29 cellular contexts compared by ENCODE assay signal in the genomic region with DNA sequence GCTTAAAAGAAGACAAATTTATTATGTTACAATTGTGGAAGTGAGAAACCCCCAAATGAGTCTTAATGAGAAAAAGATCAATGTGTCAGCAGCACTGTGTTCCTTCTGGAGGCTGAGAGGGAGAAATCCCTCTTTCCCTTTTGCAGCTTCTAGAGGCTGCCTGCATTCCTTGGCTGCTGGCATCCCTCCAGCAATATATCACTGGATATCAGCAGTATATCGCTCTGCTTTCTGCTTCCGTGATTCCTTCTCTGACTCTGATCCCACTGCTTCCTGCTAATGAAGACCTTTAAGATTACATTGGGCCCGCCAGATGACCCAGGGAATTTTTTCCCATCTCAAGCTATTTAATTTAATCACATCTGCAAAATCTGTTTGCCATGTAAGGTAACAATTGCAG.
"Had no signal": no experiment of that assay in that cellular context is flagged by ENCODE, and none has a peak within 500 bp of the region (broad histone marks: within the 10 kb centered on the region; RNA-seq: fewer than 3 reads in every experiment).

No MANE protein-coding gene starts in this region.

- H3K79me2 ChIP-seq: hepatocyte, parathyroid adenoma had no signal

- H3K4me3 Mint-ChIP-seq: dendritic cell treated with granulocyte-macrophage colony-stimulating factor and Interleukin-4, amounts not matched to agents 40 ng/mL and 50 ng/mL, for 4 days; endodermal cell; mesothelial cell of epicardium; naive B cell; natural killer cell treated with Interleukin-12 subunit alpha and Interleukin-12 subunit beta and Interleukin-15 and Interleukin-18, amount 100 ng/mL, for 72 hours; neural progenitor cell; stimulated activated memory B cell treated with anti-CD40 and anti-IgM and Interleukin-4, amounts not matched to agents 10 μg/mL and 1 μg/mL and 100 μg/mL, for 72 hours had no signal

- H3K36me3 ChIP-seq: gastroesophageal sphincter, heart left ventricle, left lung, neural progenitor cell, right atrium auricular region, sigmoid colon, spleen, thoracic aorta, tibial nerve, upper lobe of left lung had no signal

- H3K4me1 Mint-ChIP-seq: endodermal cell; mesothelial cell of epicardium; naive B cell; neural progenitor cell; stimulated activated memory B cell treated with anti-CD40 and anti-IgM and Interleukin-4, amounts not matched to agents 10 μg/mL and 1 μg/mL and 100 μg/mL, for 72 hours had no signal

- H2AFZ ChIP-seq: hepatocyte, neural progenitor cell, parathyroid adenoma had no signal

- H3K9ac ChIP-seq: neural progenitor cell, parathyroid adenoma had no signal

- H3K27ac ChIP-seq: epithelial cell of prostate, foreskin keratinocyte, gastroesophageal sphincter, heart left ventricle, hepatocyte, left lung, neural progenitor cell, parathyroid adenoma, right atrium auricular region, sigmoid colon, spleen, thoracic aorta, tibial nerve, upper lobe of left lung had no signal

- ATAC-seq: esophagus mucosa; foreskin keratinocyte; gastroesophageal sphincter; heart left ventricle; left cardiac atrium; left lung; mucosa of descending colon; natural killer cell treated with Interleukin-12 subunit alpha and Interleukin-12 subunit beta and Interleukin-15 and Interleukin-18, amount 100 ng/mL, for 72 hours; stimulated activated memory B cell treated with anti-CD40 and anti-IgM and Interleukin-4, amounts not matched to agents 10 μg/mL and 1 μg/mL and 100 μg/mL, for 72 hours; stimulated activated naive CD8-positive, alpha-beta T cell treated with anti-CD3 and anti-CD28 coated beads, Interleukin-15, Interleukin-2, amounts not matched to agents 100 U/mL and 50 U/mL, for 24 hours had no signal

- H3K4me3 ChIP-seq: gastroesophageal sphincter, heart left ventricle, hepatocyte, left lung, mucosa of descending colon, neural progenitor cell, right atrium auricular region, sigmoid colon, spleen, thoracic aorta, tibial nerve, upper lobe of left lung had no signal

- H3K36me3 Mint-ChIP-seq: neural progenitor cell; stimulated activated memory B cell treated with anti-CD40 and anti-IgM and Interleukin-4, amounts not matched to agents 10 μg/mL and 1 μg/mL and 100 μg/mL, for 72 hours had no signal

- H3K27me3 ChIP-seq: foreskin keratinocyte, gastroesophageal sphincter, heart left ventricle, hepatocyte, left lung, neural progenitor cell, right atrium auricular region, sigmoid colon, spleen, tibial nerve, upper lobe of left lung had no signal

- H3K4me2 ChIP-seq: hepatocyte, neural progenitor cell had no signal

- H3K27me3 Mint-ChIP-seq: dendritic cell treated with granulocyte-macrophage colony-stimulating factor and Interleukin-4, amounts not matched to agents 40 ng/mL and 50 ng/mL, for 4 days; naive B cell; natural killer cell treated with Interleukin-12 subunit alpha and Interleukin-12 subunit beta and Interleukin-15 and Interleukin-18, amount 100 ng/mL, for 72 hours; progenitor cell of endocrine pancreas; stimulated activated memory B cell treated with anti-CD40 and anti-IgM and Interleukin-4, amounts not matched to agents 10 μg/mL and 1 μg/mL and 100 μg/mL, for 72 hours had no signal

- DNase-seq: effector CD8-positive, alpha-beta T cell; endodermal cell; foreskin keratinocyte; heart left ventricle; left cardiac atrium; left lung; mesenchymal stem cell; mucosa of descending colon; naive B cell; sigmoid colon; spleen; stimulated activated CD4-positive, alpha-beta T cell treated with anti-CD3 and anti-CD28 coated beads, Interleukin-4, amount 100 ng/mL, for 4 hours; stimulated activated naive CD8-positive, alpha-beta T cell treated with anti-CD3 and anti-CD28 coated beads, Interleukin-15, Interleukin-2, amounts not matched to agents 100 U/mL and 50 U/mL, for 24 hours; substantia nigra; upper lobe of left lung had no signal

- H3K27ac Mint-ChIP-seq: dendritic cell treated with granulocyte-macrophage colony-stimulating factor and Interleukin-4, amounts not matched to agents 40 ng/mL and 50 ng/mL, for 4 days; endodermal cell; mesothelial cell of epicardium; naive B cell; natural killer cell treated with Interleukin-12 subunit alpha and Interleukin-12 subunit beta and Interleukin-15 and Interleukin-18, amount 100 ng/mL, for 72 hours; neural progenitor cell; progenitor cell of endocrine pancreas; stimulated activated memory B cell treated with anti-CD40 and anti-IgM and Interleukin-4, amounts not matched to agents 10 μg/mL and 1 μg/mL and 100 μg/mL, for 72 hours had no signal

- H3K4me1 ChIP-seq: foreskin keratinocyte, gastroesophageal sphincter, heart left ventricle, left lung, neural progenitor cell, parathyroid adenoma, right atrium auricular region, sigmoid colon, spleen, tibial nerve, upper lobe of left lung had no signal
